ENCODE assay signal across 1 cellular context in genomic region chr6:112357801-112358200, GRCh38.
TF ChIP-seq lines count a peak whose summit lies in the region.

No MANE protein-coding gene starts in this region.

TF ChIP-seq in IMR-90, 13 proteins besides CTCF, POLR2A, EP300 and RAD21 (continued from another document):
- TF ChIP-seq USF2 (IDR thresholded peaks at IDR 0.05; ENCODE audit: low read depth, low read length) (no peak), NFE2L2 (IDR thresholded peaks at IDR 0.05; ENCODE audit: low read depth, low read length) (no peak), FOS (IDR thresholded peaks at IDR 0.05; ENCODE audit: low read depth, low read length) (no peak), MAFK (IDR thresholded peaks at IDR 0.05; ENCODE audit: low read depth, low read length) (no peak), CHD1 (IDR thresholded peaks at IDR 0.05; ENCODE audit: low read depth, low read length) (no peak)
